1 cellular context compared by ENCODE assay signal in genomic region chr20:33291830-33292355, GRCh38.
TF ChIP-seq lines count a peak whose summit lies in the region.

No MANE protein-coding gene starts in this region.

TF ChIP-seq in HepG2, 621 proteins besides CTCF, POLR2A, EP300 and RAD21 (continued from another document and continues in another):
- TF ChIP-seq ATF2 (CRISPR knock-in tag; IDR thresholded peaks at IDR 0.05), result 0 out of 2 replicates have a peak, but pooled peaks have one; percentile 36
- TF ChIP-seq CENPT (CRISPR knock-in tag; IDR thresholded peaks at IDR 0.05; ENCODE audit: low read depth), result no peak
- no peak for TF ChIP-seq ATF6 (CRISPR knock-in tag; conservative IDR thresholded peaks at IDR 0.05)
- peak; percentile 18; the same call in 1 of the 2 replicates for TF ChIP-seq ZNF350 (CRISPR knock-in tag; IDR thresholded peaks at IDR 0.05; ENCODE audit: borderline replicate concordance, low read depth)
- TF ChIP-seq FOXK2 (IDR thresholded peaks at IDR 0.05), result no peak
- TF ChIP-seq NR0B2 (CRISPR knock-in tag; IDR thresholded peaks at IDR 0.05), result peak; percentile 53; the same call in 1 of the 2 replicates
- TF ChIP-seq ZNF609 (CRISPR knock-in tag; IDR thresholded peaks at IDR 0.05; ENCODE audit: borderline replicate concordance), result no peak
- TF ChIP-seq ZNF34 (CRISPR knock-in tag; IDR thresholded peaks at IDR 0.05; ENCODE audit: borderline replicate concordance), result no peak
- peak; percentile 57; the same call in 1 of the 2 replicates for TF ChIP-seq GATAD2A (CRISPR knock-in tag; IDR thresholded peaks at IDR 0.05)
- no peak for TF ChIP-seq FOXA3 (CRISPR knock-in tag; IDR thresholded peaks at IDR 0.05)
- no peak for TF ChIP-seq ZNF207 (IDR thresholded peaks at IDR 0.05; ENCODE audit: borderline replicate concordance)
- TF ChIP-seq ZNF597 (CRISPR knock-in tag; IDR thresholded peaks at IDR 0.05), result no peak
- no peak for TF ChIP-seq NFIC (IDR thresholded peaks at IDR 0.05; ENCODE audit: low read length)
- 0 out of 2 replicates have a peak, but pooled peaks have one; percentile 40 for TF ChIP-seq MIER3 (CRISPR knock-in tag; IDR thresholded peaks at IDR 0.05; ENCODE audit: borderline replicate concordance)
- TF ChIP-seq POGK (CRISPR knock-in tag; conservative IDR thresholded peaks at IDR 0.05), result 0 out of 2 replicates have a peak, but pooled peaks have one; percentile 37
- TF ChIP-seq ZFP82 (CRISPR knock-in tag; IDR thresholded peaks at IDR 0.05; ENCODE audit: borderline replicate concordance), result no peak
- TF ChIP-seq CBX5 (CRISPR knock-in tag; IDR thresholded peaks at IDR 0.05; ENCODE audit: borderline replicate concordance), result peak; percentile 65; the same call in 1 of the 2 replicates
- peak; percentile 91 for TF ChIP-seq HNF1B (CRISPR knock-in tag; IDR thresholded peaks at IDR 0.05)
- no peak for TF ChIP-seq SNAPC4 (CRISPR knock-in tag; IDR thresholded peaks at IDR 0.05)
- TF ChIP-seq IRF9 (CRISPR knock-in tag; IDR thresholded peaks at IDR 0.05; ENCODE audit: borderline replicate concordance), result peak; percentile 48; the same call in 1 of the 2 replicates
- no peak for TF ChIP-seq NPAS2 (CRISPR knock-in tag; IDR thresholded peaks at IDR 0.05; ENCODE audit: borderline replicate concordance)
- no peak for TF ChIP-seq ZNF780A (CRISPR knock-in tag; IDR thresholded peaks at IDR 0.05)
- TF ChIP-seq ZBTB37 (CRISPR knock-in tag; IDR thresholded peaks at IDR 0.05), result no peak
- TF ChIP-seq ZNF10 (CRISPR knock-in tag; IDR thresholded peaks at IDR 0.05; ENCODE audit: borderline replicate concordance, low read depth), result no peak
- TF ChIP-seq ZNF770 (CRISPR knock-in tag; IDR thresholded peaks at IDR 0.05), result no peak
- peak; percentile 38; the same call in 1 of the 2 replicates for TF ChIP-seq RARA (CRISPR knock-in tag; IDR thresholded peaks at IDR 0.05)
- peak; percentile 98 for TF ChIP-seq SMC3 (IDR thresholded peaks at IDR 0.05; ENCODE audit: low read length)
- TF ChIP-seq ERF (CRISPR knock-in tag; IDR thresholded peaks at IDR 0.05), result peak; percentile 70; the same call in 1 of the 2 replicates
- peak; percentile 88; the same call in 1 of the 2 replicates for TF ChIP-seq ZNF567 (CRISPR knock-in tag; IDR thresholded peaks at IDR 0.05; ENCODE audit: borderline replicate concordance)
- TF ChIP-seq IRF2 (CRISPR knock-in tag; IDR thresholded peaks at IDR 0.05), result no peak
